ENCODE assay signal across 19 cellular contexts in genomic region chr17:80957461-80957941, GRCh38. TPM values are rescaled to one million over a fixed set of nuclear protein-coding genes. Genes with fewer than 3 reads are reported as not detected.
DNase-seq lines count a peak whose midpoint lies in the region; ATAC-seq lines count a peak whose summit lies in the region.
"Had no signal": no experiment of that assay in that cellular context is flagged by ENCODE, and none has a peak within 500 bp of the region (broad histone marks: within the 10 kb centered on the region; RNA-seq: fewer than 3 reads in every experiment).

No MANE protein-coding gene starts in this region.

- no peak overlapping the region for H3K4me3 Mint-ChIP-seq in activated CD8-positive, alpha-beta memory T cell treated with anti-CD3 and anti-CD28 coated beads, Interleukin-2, amount 10 ng/mL, durations not matched to agents 7 days and 5 days

- H3K9ac ChIP-seq in NT2/D1 (ENCODE audit: insufficient read length, low read depth), result peak overlapping the region; percentile 28

- H3K4me1 Mint-ChIP-seq in activated CD8-positive, alpha-beta memory T cell treated with anti-CD3 and anti-CD28 coated beads, Interleukin-2, amount 10 ng/mL, durations not matched to agents 7 days and 5 days, result no peaks in the 10 kb centered on the region

- H3K27ac Mint-ChIP-seq in activated CD8-positive, alpha-beta memory T cell treated with anti-CD3 and anti-CD28 coated beads, Interleukin-2, amount 10 ng/mL, durations not matched to agents 7 days and 5 days, result no peak overlapping the region

- H3K9me3 Mint-ChIP-seq in activated CD8-positive, alpha-beta memory T cell treated with anti-CD3 and anti-CD28 coated beads, Interleukin-2, amount 10 ng/mL, durations not matched to agents 7 days and 5 days (ENCODE audit: low read depth), result no peaks in the 10 kb centered on the region

- H3K4me1 ChIP-seq in NT2/D1 (ENCODE audit: insufficient read depth, insufficient read length), result peaks cover 17% of the 10 kb centered on the region

- DNase-seq in activated effector memory CD4-positive, alpha-beta T cell treated with anti-CD3 and anti-CD28 coated beads, Interleukin-2, amount 50 U/mL, for 16 hours, result peak; percentile 54
- no peak for DNase-seq in activated effector memory CD4-positive, alpha-beta T cell treated with Interleukin-2 at 50 U/mL for 16 hours
- DNase-seq in NT2/D1 (ENCODE audit: low read depth, low spot score), result no peak
- peak; percentile 23 for DNase-seq in left ventricle myocardium superior
- peak; percentile 52 for DNase-seq in sciatic nerve (ENCODE audit: low spot score)
- no peak for DNase-seq in nucleus accumbens (lab: John Stamatoyannopoulos, UW)
- no peak for DNase-seq in activated CD8-positive, alpha-beta memory T cell treated with anti-CD3 and anti-CD28 coated beads, Interleukin-2, amount 10 ng/mL, durations not matched to agents 7 days and 5 days
- DNase-seq: 8988T; DMS 273 treated with DMSO at 0.1 percent for 48 hours; GDM1; MV-4-11; NCI-H1417; NCI-H187 treated with DMSO at 0.1 percent for 48 hours; NCI-H526 treated with DMSO at 0.1 percent for 48 hours; NK-92 treated with Interleukin-12 subunit alpha and Interleukin-12 subunit beta, amount 100 ng/mL, for 24 hours; RPMI8226; SJCRH30 had no signal

- ATAC-seq in left ventricle myocardium superior (no peak), sciatic nerve (no peak), GM19035 (IDR thresholded peaks at IDR 0.05; ENCODE audit: unreplicated experiment) (no peak)
- no peak for ATAC-seq in activated CD8-positive, alpha-beta memory T cell treated with anti-CD3 and anti-CD28 coated beads, Interleukin-2, amount 10 ng/mL, durations not matched to agents 7 days and 5 days
- ATAC-seq: HCT116 had no signal

- H3K27me3 ChIP-seq in NT2/D1 (ENCODE audit: insufficient read depth, insufficient read length), result no peaks in the 10 kb centered on the region
- H3K27me3 ChIP-seq: SJCRH30 had no signal

- CTCF ChIA-PET in activated CD8-positive, alpha-beta memory T cell treated with anti-CD3 and anti-CD28 coated beads, Interleukin-2, amount 10 ng/mL, durations not matched to agents 7 days and 5 days (lab: Charles Lee), result interaction anchor here (1.2 to 1.8 kb wide), 2 partner anchors 14 to 530 kb away, joined by 3 to 5 read pairs; no protein-coding TSS in a partner anchor

- intact Hi-C loops in left ventricle myocardium superior (cut with micrococcal nuclease), result no loop called here
- intact Hi-C loops in sciatic nerve (cut with DNase I), result no loop called here

- peaks cover 25% of the 10 kb centered on the region for H3K36me3 ChIP-seq in NT2/D1 (ENCODE audit: insufficient read depth, insufficient read length, low read length)
- H3K36me3 ChIP-seq: SJCRH30 had no signal

- H3K27me3 Mint-ChIP-seq in activated CD8-positive, alpha-beta memory T cell treated with anti-CD3 and anti-CD28 coated beads, Interleukin-2, amount 10 ng/mL, durations not matched to agents 7 days and 5 days, result no peaks in the 10 kb centered on the region

- H3K36me3 Mint-ChIP-seq in activated CD8-positive, alpha-beta memory T cell treated with anti-CD3 and anti-CD28 coated beads, Interleukin-2, amount 10 ng/mL, durations not matched to agents 7 days and 5 days, result peaks cover 14% of the 10 kb centered on the region

- H3K9me3 ChIP-seq in NT2/D1 (ENCODE audit: insufficient read depth, low read length), result peaks cover 6% of the 10 kb centered on the region; the same call in 1 of the 2 replicates
- H3K9me3 ChIP-seq: SJCRH30 had no signal

- no peak overlapping the region for H3K4me3 ChIP-seq in NT2/D1 (ENCODE audit: insufficient read length, low read depth)
- H3K4me3 ChIP-seq: SJCRH30 had no signal

RNA-seq across cellular contexts. Expression of gene CHMP6, which starts 34.1 kb away (rescaled TPM):
- total RNA-seq in left ventricle myocardium superior (19.5 TPM), sciatic nerve (26.8 TPM)
- 10 to 100 TPM; 29.8 to 34.6 TPM for total RNA-seq in activated CD8-positive, alpha-beta memory T cell treated with anti-CD3 and anti-CD28 coated beads, Interleukin-2, amount 10 ng/mL, durations not matched to agents 7 days and 5 days

Comparison
In these comparisons a context has a peak if more than half of its experiments do, and no peak if none do; other contexts are left out.
1. DNase-seq: peak in activated effector memory CD4-positive, alpha-beta T cell treated with anti-CD3 and anti-CD28 coated beads, Interleukin-2, amount 50 U/mL, for 16 hours (single experiment), left ventricle myocardium superior (single experiment) and sciatic nerve (single experiment); none in activated effector memory CD4-positive, alpha-beta T cell treated with Interleukin-2 at 50 U/mL for 16 hours (single experiment), NT2/D1 (single experiment), nucleus accumbens (0 of 56) and activated CD8-positive, alpha-beta memory T cell treated with anti-CD3 and anti-CD28 coated beads, Interleukin-2, amount 10 ng/mL, durations not matched to agents 7 days and 5 days (single experiment).